Comparison of ENCODE assay signal across 31 cellular contexts in genomic region chr7:152130658-152131590, GRCh38.
DNase-seq lines count a peak whose midpoint lies in the region; ATAC-seq, FAIRE-seq and TF ChIP-seq lines count a peak whose summit lies in the region.
"Had no signal": no experiment of that assay in that cellular context is flagged by ENCODE, and none has a peak within 500 bp of the region (broad histone marks: within the 10 kb centered on the region; RNA-seq: fewer than 3 reads in every experiment).

No MANE protein-coding gene starts in this region.

- H3K4me1 Mint-ChIP-seq in CD4-positive, alpha-beta T cell (ENCODE audit: low read depth): no peaks in the 10 kb centered on the region
- H3K4me1 Mint-ChIP-seq in naive thymus-derived CD4-positive, alpha-beta T cell: peaks cover 0 to 6% (median 3%) of the 10 kb centered on the region in 7 donors

- no peak overlapping the region for H3K4me3 Mint-ChIP-seq in CD4-positive, alpha-beta T cell
- no peak overlapping the region for H3K4me3 Mint-ChIP-seq in naive thymus-derived CD4-positive, alpha-beta T cell

- H3K4me2 ChIP-seq in GM12878 (ENCODE audit: control insufficient read depth, insufficient read depth): no peak overlapping the region
- H3K4me2 ChIP-seq: BLaER1 had no signal

- FAIRE-seq in GM12878 (lab: Jason Lieb, UNC): no peak

- no peak for TF ChIP-seq RAD21 in GM12878 (IDR thresholded peaks at IDR 0.05; ENCODE audit: insufficient read depth, low read depth, low read length)

- TF ChIP-seq CTCF in CD4-positive, alpha-beta T cell (IDR thresholded peaks at IDR 0.05): no peak
- no peak for TF ChIP-seq CTCF in GM12878 (IDR thresholded peaks at IDR 0.05 in 2 of 3, conservative IDR thresholded peaks at IDR 0.05 in 1 of 3; ENCODE audit: control insufficient read depth in 2 of 3, extremely low read depth in 1 of 3, insufficient read depth in 1 of 3, low read depth in 3 of 3, low read length in 3 of 3)

- peaks cover 4% of the 10 kb centered on the region; the same call in 1 of the 2 replicates for H3K36me3 ChIP-seq in H7 (replicated peaks; ENCODE audit: control insufficient read depth, insufficient read depth, low read length)
- peaks cover 9 to 20% of the 10 kb centered on the region in 2 experiments; a peak in 3 of 4 replicates for H3K36me3 ChIP-seq in GM12878 (ENCODE audit: control insufficient read depth in 2 of 2, insufficient read depth in 2 of 2, low read length in 1 of 2)
- H3K36me3 ChIP-seq in naive thymus-derived CD4-positive, alpha-beta T cell (ENCODE audit: control insufficient read depth in 2 of 3, insufficient read depth in 3 of 3, low read length in 3 of 3): peaks cover 0 to 61% (median 0%) of the 10 kb centered on the region in 3 experiments

- H3K79me2 ChIP-seq in GM12878 (ENCODE audit: control insufficient read depth, insufficient read depth, low read length): no peaks in the 10 kb centered on the region

- H2AFZ ChIP-seq in GM12878 (ENCODE audit: control insufficient read depth, low read depth, low read length): no peak overlapping the region

- no peak for DNase-seq in CD4-positive, alpha-beta T cell
- DNase-seq in H7 (peak; percentile 29), GM12878 (ENCODE audit: low read depth, low spot score) (no peak), pons (ENCODE audit: low spot score) (no peak), putamen (ENCODE audit: low spot score) (no peak), GF-D8 (lab: John Stamatoyannopoulos, UW) (no peak)
- no peak for DNase-seq in naive thymus-derived CD4-positive, alpha-beta T cell
- DNase-seq in stimulated activated naive CD4-positive, alpha-beta T cell treated with Interleukin-2 at 50 U/mL for 16 hours (lab: John Stamatoyannopoulos, UW): no peak
- DNase-seq: activated CD4-positive, alpha-beta T cell treated with anti-CD3 and anti-CD28 coated beads, Interleukin-2, amount 50 U/mL, for 4 hours; activated CD4-positive, CD25-positive, alpha-beta regulatory T cell; activated CD8-positive, alpha-beta memory T cell treated with anti-CD3 and anti-CD28 coated beads, Interleukin-2, amount 50 U/mL, for 4 hours; activated effector memory CD4-positive, alpha-beta T cell treated with Interleukin-2 at 50 U/mL for 16 hours; COR-L47; DMS79; effector CD8-positive, alpha-beta T cell; erythroblast; IMR-90; islet precursor cell; mesenchymal stem cell; NCI-H1092 treated with DMSO at 0.1 percent for 48 hours; NCI-H187; NCI-H510A treated with DMSO at 0.1 percent for 48 hours; psoas muscle; sigmoid colon; stimulated activated CD4-positive, alpha-beta T cell treated with anti-CD3 and anti-CD28 coated beads, Interleukin-4, amount 100 ng/mL, for 1 hour; upper lobe of right lung had no signal

- ATAC-seq in CD4-positive, alpha-beta T cell (ENCODE audit: poor library complexity): no peak
- no peak; the same call in 2 of the 3 replicates for ATAC-seq in GM12878
- no peak for ATAC-seq in naive thymus-derived CD4-positive, alpha-beta T cell
- ATAC-seq: left lung, upper lobe of right lung had no signal

- intact Hi-C loops in CD4-positive, alpha-beta T cell (cut with DNase I, micrococcal nuclease): no loop called here
- intact Hi-C loops in GM12878 (cut with micrococcal nuclease; ENCODE audit: unreplicated experiment): no loop called here
- intact Hi-C loops in naive thymus-derived CD4-positive, alpha-beta T cell (cut with micrococcal nuclease): no loop called here

- in situ Hi-C loops in GM12878 (cut with MboI): no loop called here

- CTCF ChIA-PET in CD4-positive, alpha-beta T cell (lab: Charles Lee): no interaction called here
- CTCF ChIA-PET in GM12878 (lab: Yijun Ruan, JAX): no interaction called here
- CTCF ChIA-PET in naive thymus-derived CD4-positive, alpha-beta T cell (lab: Charles Lee): no interaction called here

- 97% methylated on average over 33 of the region's 37 CpGs for WGBS in GM12878 (ENCODE audit: insufficient coverage, insufficient replicate concordance, low lambda C conversion rate, missing lambda C conversion rate)

- peak; percentile 37 for TF ChIP-seq POLR2A in GM12878 (IDR thresholded peaks at IDR 0.05; ENCODE audit: low read depth, low read length)

- no TSS peak for BruUV-seq in GM12878 (replicated peaks; lab: Mats Ljungman, UMichigan)

- H3K4me3 ChIP-seq in H7 (ENCODE audit: insufficient read depth, low read depth, low read length) (no peak overlapping the region), GM12878 (no peak overlapping the region)
- H3K4me3 ChIP-seq in naive thymus-derived CD4-positive, alpha-beta T cell (ENCODE audit: low read length): no peak overlapping the region
- H3K4me3 ChIP-seq: ascending aorta, BLaER1, cardiac muscle cell, coronary artery, left lung, psoas muscle, sigmoid colon, upper lobe of right lung had no signal

- H3K36me3 Mint-ChIP-seq in CD4-positive, alpha-beta T cell (ENCODE audit: low read depth): peaks cover 69% of the 10 kb centered on the region
- H3K36me3 Mint-ChIP-seq in naive thymus-derived CD4-positive, alpha-beta T cell: peaks cover 10 to 51% (median 23%) of the 10 kb centered on the region in 5 donors

- H3K27me3 ChIP-seq in CD4-positive, alpha-beta T cell (ENCODE audit: control insufficient read depth, insufficient read depth, low read length): no peaks in the 10 kb centered on the region
- H3K27me3 ChIP-seq in H7 (ENCODE audit: control insufficient read depth, insufficient read depth, low read length) (no peaks in the 10 kb centered on the region), GM12878 (replicated peaks in 1 of 2; ENCODE audit: control insufficient read depth in 2 of 2, insufficient read depth in 2 of 2, low read length in 1 of 2) (no peaks in the 10 kb centered on the region)
- no peaks in the 10 kb centered on the region for H3K27me3 ChIP-seq in naive thymus-derived CD4-positive, alpha-beta T cell (ENCODE audit: control insufficient read depth in 2 of 2, insufficient read depth in 2 of 2, low read length in 2 of 2)
- H3K27me3 ChIP-seq: ascending aorta, BLaER1, cardiac muscle cell, left lung, sigmoid colon, upper lobe of right lung had no signal

- H3K27ac ChIP-seq in CD4-positive, alpha-beta T cell (ENCODE audit: low read depth, low read length): no peak overlapping the region
- no peak overlapping the region for H3K27ac ChIP-seq in GM12878 (ENCODE audit: control insufficient read depth, insufficient read depth)
- no peak overlapping the region for H3K27ac ChIP-seq in naive thymus-derived CD4-positive, alpha-beta T cell (ENCODE audit: low read depth, low read length)
- H3K27ac ChIP-seq: ascending aorta, BLaER1, cardiac muscle cell, coronary artery, left lung, psoas muscle, sigmoid colon, upper lobe of right lung had no signal

- peak overlapping the region; percentile 17 for H3K27ac Mint-ChIP-seq in CD4-positive, alpha-beta T cell
- peak overlapping the region in 6 of 9 donors; percentile 28 to 76 (median 60) for H3K27ac Mint-ChIP-seq in naive thymus-derived CD4-positive, alpha-beta T cell

- H4K20me1 ChIP-seq in GM12878 (ENCODE audit: control insufficient read depth, insufficient read depth): no peaks in the 10 kb centered on the region
- H4K20me1 ChIP-seq: BLaER1 had no signal

- H3K9me3 ChIP-seq in CD4-positive, alpha-beta T cell (ENCODE audit: control insufficient read depth, low read length): no peaks in the 10 kb centered on the region
- no peaks in the 10 kb centered on the region for H3K9me3 ChIP-seq in GM12878 (replicated peaks; ENCODE audit: control insufficient read depth, insufficient read depth, low read length)
- H3K9me3 ChIP-seq in naive thymus-derived CD4-positive, alpha-beta T cell (ENCODE audit: control insufficient read depth in 2 of 3, low read length in 3 of 3): no peaks in the 10 kb centered on the region
- H3K9me3 ChIP-seq: ascending aorta, left lung, psoas muscle, sigmoid colon, upper lobe of right lung had no signal

- SMC1A ChIA-PET in GM12878 (lab: Charles Lee; ENCODE audit: uncharacterized antibody, unreplicated experiment): no interaction called here

- H3K9me3 Mint-ChIP-seq in CD4-positive, alpha-beta T cell: no peaks in the 10 kb centered on the region
- peaks cover 0 to 11% (median 0%) of the 10 kb centered on the region in 11 donors for H3K9me3 Mint-ChIP-seq in naive thymus-derived CD4-positive, alpha-beta T cell

- TF ChIP-seq EP300 in GM12878 (IDR thresholded peaks at IDR 0.05; ENCODE audit: borderline replicate concordance in 1 of 2, control insufficient read depth in 1 of 2, low read depth in 2 of 2, low read length in 2 of 2): no peak

- H3K4me1 ChIP-seq in GM12878 (ENCODE audit: control insufficient read depth, insufficient read depth, low read length): no peaks in the 10 kb centered on the region
- H3K4me1 ChIP-seq in naive thymus-derived CD4-positive, alpha-beta T cell (ENCODE audit: control insufficient read depth in 2 of 2, insufficient read depth in 2 of 2, low read length in 2 of 2): no peaks in the 10 kb centered on the region
- H3K4me1 ChIP-seq: ascending aorta, BLaER1, left lung, psoas muscle, upper lobe of right lung had no signal

- RAD21 ChIA-PET in GM12878 (lab: Charles Lee; ENCODE audit: unreplicated experiment): no interaction called here

- no peaks in the 10 kb centered on the region for H3K27me3 Mint-ChIP-seq in CD4-positive, alpha-beta T cell
- no peaks in the 10 kb centered on the region for H3K27me3 Mint-ChIP-seq in naive thymus-derived CD4-positive, alpha-beta T cell

- H3K9ac ChIP-seq in GM12878 (ENCODE audit: control insufficient read depth, insufficient read depth, low read length): no peak overlapping the region
- H3K9ac ChIP-seq: BLaER1 had no signal

- POLR2A ChIA-PET in CD4-positive, alpha-beta T cell (lab: Charles Lee): interaction anchor here (1.2 kb wide), 1 partner anchor 14 kb away, joined by 3 read pairs; no protein-coding TSS in a partner anchor
- POLR2A ChIA-PET in GM12878 (lab: Charles Lee): no interaction called here
- POLR2A ChIA-PET in naive thymus-derived CD4-positive, alpha-beta T cell (lab: Charles Lee): no interaction called here

TF ChIP-seq in GM12878, 131 proteins besides CTCF, POLR2A, EP300 and RAD21 (continues in another document):
- TF ChIP-seq ATF7 (IDR thresholded peaks at IDR 0.05; ENCODE audit: low read depth) (no peak), NFYA (IDR thresholded peaks at IDR 0.05; ENCODE audit: borderline replicate concordance, low read depth, low read length) (no peak), ATF2 (IDR thresholded peaks at IDR 0.05; ENCODE audit: low read length) (no peak), MTA2 (IDR thresholded peaks at IDR 0.05; ENCODE audit: low read depth) (no peak), FOXM1 (IDR thresholded peaks at IDR 0.05; ENCODE audit: low read depth, low read length) (no peak), NR2C1 (IDR thresholded peaks at IDR 0.05) (no peak), SREBF1 (IDR thresholded peaks at IDR 0.05; ENCODE audit: low read length) (no peak)
